ENCODE assay signal across 12 cellular contexts in the genomic region with DNA sequence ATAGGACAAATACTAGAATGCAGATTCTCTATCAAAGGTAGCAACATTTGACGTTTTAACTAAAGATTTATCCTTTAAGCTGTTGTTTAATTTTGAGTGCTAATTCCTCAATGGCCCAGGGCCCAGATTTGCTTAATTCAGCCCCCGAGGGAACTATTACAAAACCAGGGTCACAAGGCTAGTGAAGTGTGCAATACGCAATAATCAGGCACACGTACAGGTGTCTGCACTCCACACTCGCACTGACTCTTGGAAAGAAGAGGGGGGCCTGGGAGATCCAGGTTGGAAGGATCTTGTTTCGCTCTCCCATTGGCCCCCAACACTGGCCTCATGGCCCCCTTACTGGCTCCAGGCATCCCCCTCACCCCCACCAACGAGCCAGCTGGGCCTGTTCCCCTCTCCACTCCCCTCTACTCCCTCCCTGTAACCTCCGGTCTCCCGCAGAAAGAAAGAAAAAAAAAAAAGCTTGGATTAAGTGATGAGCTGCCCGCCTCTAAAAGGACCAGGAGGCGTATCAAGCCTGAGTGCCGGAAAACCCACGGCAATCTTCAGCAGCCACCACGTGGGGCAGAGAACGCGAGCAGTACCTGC. TPM values are rescaled to one million over a fixed set of nuclear protein-coding genes. Genes with fewer than 3 reads are reported as not detected.
DNase-seq lines count a peak whose midpoint lies in the region; ATAC-seq and TF ChIP-seq lines count a peak whose summit lies in the region.
"Had no signal": no experiment of that assay in that cellular context is flagged by ENCODE, and none has a peak within 500 bp of the region (broad histone marks: within the 10 kb centered on the region; RNA-seq: fewer than 3 reads in every experiment).

No MANE protein-coding gene starts in this region.

- ATAC-seq in HG03280 (IDR thresholded peaks at IDR 0.05; ENCODE audit: unreplicated experiment): no peak
- ATAC-seq: effector memory CD8-positive, alpha-beta T cell had no signal

- no peaks in the 10 kb centered on the region for H3K27me3 ChIP-seq in fibroblast of lung (ENCODE audit: control insufficient read depth, insufficient read depth, low read length)
- peaks cover 3% of the 10 kb centered on the region for H3K27me3 ChIP-seq in osteoblast (ENCODE audit: insufficient read depth, low read length)

- peaks cover 18% of the 10 kb centered on the region for H3K79me2 ChIP-seq in fibroblast of lung (ENCODE audit: control insufficient read depth, insufficient read depth, low read length)
- peaks cover 31% of the 10 kb centered on the region for H3K79me2 ChIP-seq in osteoblast (ENCODE audit: insufficient read depth, low read length)

- H3K9me3 ChIP-seq in fibroblast of lung (ENCODE audit: control insufficient read depth, insufficient read depth, low read depth, low read length): no peaks in the 10 kb centered on the region
- no peaks in the 10 kb centered on the region for H3K9me3 ChIP-seq in osteoblast (ENCODE audit: low read depth, low read length)
- H3K9me3 ChIP-seq: psoas muscle had no signal

- H3K4me1 ChIP-seq in fibroblast of lung (ENCODE audit: control insufficient read depth, extremely low read depth, insufficient read depth, low read length): peaks cover 5% of the 10 kb centered on the region
- H3K4me1 ChIP-seq in osteoblast (ENCODE audit: insufficient read depth, low read length): peaks cover 20% of the 10 kb centered on the region
- H3K4me1 ChIP-seq: psoas muscle had no signal

- TF ChIP-seq CTCF in fibroblast of lung (conservative IDR thresholded peaks at IDR 0.05 in 1 of 2, IDR thresholded peaks at IDR 0.05 in 1 of 2; ENCODE audit: low read depth in 1 of 2, low read length in 2 of 2) (no peak), osteoblast (IDR thresholded peaks at IDR 0.05; ENCODE audit: extremely low read depth, low read depth, low read length) (no peak)

- H3K4me2 ChIP-seq in fibroblast of lung (ENCODE audit: extremely low read depth, insufficient read depth, low read length) (peak overlapping the region; percentile 70), osteoblast (ENCODE audit: insufficient read depth, low read length) (peak overlapping the region; percentile 83)

- H4K20me1 ChIP-seq in fibroblast of lung (ENCODE audit: control insufficient read depth, extremely low read depth, insufficient read depth, low read length): no peaks in the 10 kb centered on the region
- no peaks in the 10 kb centered on the region for H4K20me1 ChIP-seq in osteoblast (ENCODE audit: insufficient read depth, low read length)

- H3K27ac ChIP-seq in fibroblast of lung (ENCODE audit: insufficient read depth, low read length) (no peak overlapping the region), osteoblast (ENCODE audit: low read depth, low read length) (no peak overlapping the region)
- H3K27ac ChIP-seq: psoas muscle had no signal

- H3K36me3 ChIP-seq in fibroblast of lung (ENCODE audit: control insufficient read depth, insufficient read depth, low read length) (no peaks in the 10 kb centered on the region), osteoblast (ENCODE audit: insufficient read depth, low read length) (no peaks in the 10 kb centered on the region)

- H3K4me3 ChIP-seq in fibroblast of lung (replicated peaks in 1 of 4; ENCODE audit: control extremely low read depth in 1 of 4, insufficient read depth in 1 of 4, low read depth in 3 of 4, low read length in 4 of 4) (peak overlapping the region in 3 of 4 experiments; percentile 40 to 58 (median 44)), osteoblast (ENCODE audit: insufficient read depth, low read length) (peak overlapping the region; percentile 69)
- H3K4me3 ChIP-seq: psoas muscle had no signal

- DNase-seq in NCI-H1105 treated with DMSO at 0.1 percent for 48 hours (lab: John Stamatoyannopoulos, UW) (peak; percentile 76), NCI-H1105 (lab: John Stamatoyannopoulos, UW) (no peak), NCI-H69 (lab: John Stamatoyannopoulos, UW) (peak; percentile 93), fibroblast of lung (ENCODE audit: low read depth in 2 of 2) (no peak), osteoblast (ENCODE audit: insufficient read length, low spot score, missing footprints) (peak; percentile 68), RPMI8226 (no peak), occipital lobe (lab: John Stamatoyannopoulos, UW) (no peak)
- DNase-seq: 8988T; activated CD4-positive, alpha-beta memory T cell treated with anti-CD3 and anti-CD28 coated beads for 36 hours; effector memory CD8-positive, alpha-beta T cell; psoas muscle had no signal

- peak overlapping the region; percentile 66 for H2AFZ ChIP-seq in fibroblast of lung (ENCODE audit: low read length)
- H2AFZ ChIP-seq in osteoblast (ENCODE audit: low read length): peak overlapping the region; percentile 64

- H3K9ac ChIP-seq in fibroblast of lung (ENCODE audit: insufficient read depth, low read length): peak overlapping the region; percentile 27

RNA-seq across cellular contexts. Expression of a gene that starts 2.2 kb away (rescaled TPM):
- total RNA-seq in fibroblast of lung: 0.26 and 2.8 TPM in 2 replicates
- 1.8 and 6.1 TPM in 2 replicates for polyA plus RNA-seq in fibroblast of lung
- polyA plus RNA-seq in fibroblast of lung (2012): 5.2 and 11.3 TPM in 2 replicates
- polyA minus RNA-seq in fibroblast of lung (ENCODE audit: low replicate concordance): 8.4 and 14.2 TPM in 2 replicates
- 3.6 and 4.4 TPM in 2 replicates for total RNA-seq in osteoblast
- total RNA-seq in occipital lobe: 29.3 TPM
- total RNA-seq: activated CD4-positive, alpha-beta memory T cell treated with anti-CD3 and anti-CD28 coated beads for 36 hours; psoas muscle had no signal

Comparison
In these comparisons a context has a peak if more than half of its experiments do, and no peak if none do; other contexts are left out.
1. DNase-seq: peak in NCI-H1105 treated with DMSO at 0.1 percent for 48 hours (single experiment), NCI-H69 (single experiment) and osteoblast (single experiment); none in NCI-H1105 (single experiment), fibroblast of lung (0 of 2), RPMI8226 (single experiment) and occipital lobe (single experiment).